ENCODE assay signal across 16 cellular contexts in the genomic region with DNA sequence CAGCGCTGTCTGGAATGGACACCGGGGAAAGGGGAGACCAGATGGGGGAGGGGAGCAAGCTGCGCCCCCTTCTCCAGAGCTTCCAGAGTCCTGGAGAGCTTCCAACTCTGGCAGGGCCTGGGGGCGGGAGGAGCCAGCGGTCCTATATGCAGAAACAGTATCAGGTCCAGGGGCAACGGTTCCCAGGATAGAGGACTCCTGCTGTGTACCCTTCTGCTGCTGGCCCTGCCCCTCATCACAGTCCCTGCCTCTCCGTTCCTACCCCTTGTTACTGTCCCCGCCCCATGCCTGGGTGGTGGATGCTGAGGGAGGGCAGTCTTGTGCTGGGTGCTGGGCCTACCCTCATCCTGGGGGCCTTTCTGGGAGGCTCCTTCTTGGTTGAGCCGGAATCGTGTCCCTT. TPM values are rescaled to one million over a fixed set of nuclear protein-coding genes. Genes with fewer than 3 reads are reported as not detected.
DNase-seq lines count a peak whose midpoint lies in the region; ATAC-seq and TF ChIP-seq lines count a peak whose summit lies in the region.
"Had no signal": no experiment of that assay in that cellular context is flagged by ENCODE, and none has a peak within 500 bp of the region (broad histone marks: within the 10 kb centered on the region; RNA-seq: fewer than 3 reads in every experiment).

No MANE protein-coding gene starts in this region.

- 43 to 53% methylated on average over 3 to 7 of the region's 10 CpGs for WGBS in esophagus squamous epithelium, 2 donors

- no peaks in the 10 kb centered on the region for H3K9me3 ChIP-seq in BLaER1
- no peaks in the 10 kb centered on the region for H3K9me3 ChIP-seq in RWPE2 (ENCODE audit: severe bottlenecking)
- H3K9me3 ChIP-seq in esophagus squamous epithelium, result peaks cover 0 to 9% (median 5%) of the 10 kb centered on the region in 3 donors

- H3K9me3 Mint-ChIP-seq in stimulated activated memory B cell treated with anti-CD40 and anti-IgM and Interleukin-4, amounts not matched to agents 10 μg/mL and 1 μg/mL and 100 μg/mL, for 72 hours, result peaks cover 5% of the 10 kb centered on the region

- TF ChIP-seq POLR2A in esophagus squamous epithelium (IDR thresholded peaks at IDR 0.05), result no peak

- H3K4me1 Mint-ChIP-seq in stimulated activated memory B cell treated with anti-CD40 and anti-IgM and Interleukin-4, amounts not matched to agents 10 μg/mL and 1 μg/mL and 100 μg/mL, for 72 hours, result no peaks in the 10 kb centered on the region

- H3K27me3 Mint-ChIP-seq in stimulated activated memory B cell treated with anti-CD40 and anti-IgM and Interleukin-4, amounts not matched to agents 10 μg/mL and 1 μg/mL and 100 μg/mL, for 72 hours, result peaks cover 33% of the 10 kb centered on the region

- H3K9ac ChIP-seq in BLaER1, result no peak overlapping the region

- intact Hi-C loops in esophagus squamous epithelium (cut with DNase I), result no loop called here

- H3K27ac ChIP-seq in BLaER1 (no peak overlapping the region), RWPE2 (ENCODE audit: poor library complexity, severe bottlenecking) (peak overlapping the region; percentile 86), esophagus squamous epithelium (peak overlapping the region in 3 of 4 donors; percentile 10 to 31 (median 16))
- H3K27ac ChIP-seq: C4-2B, PC-9, SK-N-MC had no signal

- peak; percentile 4; the same call in 2 of the 3 replicates for ATAC-seq in RWPE2 (ENCODE audit: low read depth)
- ATAC-seq in HG03432 (IDR thresholded peaks at IDR 0.05; ENCODE audit: unreplicated experiment), result no peak
- ATAC-seq in stimulated activated memory B cell treated with anti-CD40 and anti-IgM and Interleukin-4, amounts not matched to agents 10 μg/mL and 1 μg/mL and 100 μg/mL, for 72 hours, result no peak

- DNase-seq in NCI-H1694 (lab: John Stamatoyannopoulos, UW), result peak; percentile 89
- DNase-seq in RWPE2 (ENCODE audit: low spot score), result no peak
- DNase-seq in esophagus squamous epithelium (lab: John Stamatoyannopoulos, UW), result no peak
- no peak for DNase-seq in stimulated activated CD4-positive, alpha-beta T cell treated with anti-CD3 and anti-CD28 coated beads, Interleukin-4, amount 100 ng/mL, for 4 hours
- no peak for DNase-seq in stimulated activated CD4-positive, alpha-beta T cell treated with anti-CD3 and anti-CD28 coated beads, Interleukin-15, amount 100 ng/mL, for 24 hours
- DNase-seq: DMS153, HCEC 1CT, NCI-H1436 treated with DMSO at 0.1 percent for 48 hours, NCI-H2081 treated with DMSO at 0.1 percent for 48 hours, PC-9, Right ventricle myocardium superior had no signal

- no peak overlapping the region for H3K27ac Mint-ChIP-seq in stimulated activated memory B cell treated with anti-CD40 and anti-IgM and Interleukin-4, amounts not matched to agents 10 μg/mL and 1 μg/mL and 100 μg/mL, for 72 hours

- H3K36me3 Mint-ChIP-seq in stimulated activated memory B cell treated with anti-CD40 and anti-IgM and Interleukin-4, amounts not matched to agents 10 μg/mL and 1 μg/mL and 100 μg/mL, for 72 hours, result no peaks in the 10 kb centered on the region

- H3K36me3 ChIP-seq in BLaER1 (no peaks in the 10 kb centered on the region), RWPE2 (ENCODE audit: low read depth) (peaks cover 58% of the 10 kb centered on the region), esophagus squamous epithelium (peaks cover 0 to 21% (median 0%) of the 10 kb centered on the region in 3 donors)

- peak overlapping the region; percentile 84 for H3K4me2 ChIP-seq in BLaER1
- H3K4me2 ChIP-seq: PC-9 had no signal

- H4K20me1 ChIP-seq in BLaER1, result no peaks in the 10 kb centered on the region

- H3K27me3 ChIP-seq in BLaER1 (peaks cover 18% of the 10 kb centered on the region), RWPE2 (ENCODE audit: insufficient read depth, poor library complexity, severe bottlenecking) (no peaks in the 10 kb centered on the region), esophagus squamous epithelium (peaks cover 0 to 93% (median 0%) of the 10 kb centered on the region in 4 donors)

- H3K4me3 ChIP-seq in BLaER1, result no peak overlapping the region
- H3K4me3 ChIP-seq in RWPE2 (ENCODE audit: severe bottlenecking), result peak overlapping the region; percentile 10
- peak overlapping the region in 1 of 4 donors; percentile 41 for H3K4me3 ChIP-seq in esophagus squamous epithelium
- H3K4me3 ChIP-seq: PC-9, SK-N-MC had no signal

- no peak overlapping the region for H3K4me3 Mint-ChIP-seq in stimulated activated memory B cell treated with anti-CD40 and anti-IgM and Interleukin-4, amounts not matched to agents 10 μg/mL and 1 μg/mL and 100 μg/mL, for 72 hours

- TF ChIP-seq CTCF in RWPE2 (IDR thresholded peaks at IDR 0.05; ENCODE audit: poor library complexity, severe bottlenecking) (no peak), esophagus squamous epithelium (IDR thresholded peaks at IDR 0.05) (no peak)

- H3K4me1 ChIP-seq in BLaER1, result peaks cover 87% of the 10 kb centered on the region
- peaks cover 24% of the 10 kb centered on the region for H3K4me1 ChIP-seq in RWPE2 (ENCODE audit: insufficient read depth, poor library complexity, severe bottlenecking)
- H3K4me1 ChIP-seq in esophagus squamous epithelium, result peaks cover 18 to 59% (median 22%) of the 10 kb centered on the region in 3 donors

RNA-seq across cellular contexts. Expression of a gene that starts 19.1 kb away (rescaled TPM):
- 10 to 100 TPM; 23.2 to 33.2 (median 27.2) TPM for total RNA-seq in esophagus squamous epithelium

RNA-seq across cellular contexts. Expression of a gene that starts 39.9 kb away (rescaled TPM):
- total RNA-seq in esophagus squamous epithelium, result 100 to 1,000 TPM in 1 of 4 donors, 10 to 100 TPM in 3; 63.3 to 136 (median 75.7) TPM

RNA-seq across cellular contexts. Expression of a gene that starts 40.1 kb away (rescaled TPM):
- 10 to 100 TPM in 1 of 4 donors, 1 to 10 TPM in 3; 6.7 to 10.8 (median 7.0) TPM for total RNA-seq in esophagus squamous epithelium

RNA-seq across cellular contexts. Expression of a gene that starts 44.6 kb away (rescaled TPM):
- total RNA-seq in esophagus squamous epithelium, result 10 to 100 TPM; 26.1 to 34.3 (median 31.5) TPM
